ENCODE assay signal across 10 cellular contexts in genomic region chr2:104844813-104845551, GRCh38.
DNase-seq lines count a peak whose midpoint lies in the region.
"Had no signal": no experiment of that assay in that cellular context is flagged by ENCODE, and none has a peak within 500 bp of the region (broad histone marks: within the 10 kb centered on the region; RNA-seq: fewer than 3 reads in every experiment).

No MANE protein-coding gene starts in this region.

- intact Hi-C loops in head of caudate nucleus (cut with DNase I): no loop called here

- DNase-seq in NCI-H1417 (lab: John Stamatoyannopoulos, UW): peak in 2 of 3 experiments; percentile 51 to 73
- no peak for DNase-seq in NCI-H1417 treated with DMSO at 0.1 percent for 48 hours (lab: John Stamatoyannopoulos, UW)
- DNase-seq in NCI-H345 (lab: John Stamatoyannopoulos, UW): peak; percentile 70
- DNase-seq in head of caudate nucleus: peak; percentile 61 to 90 (median 79)
- peak; percentile 62 for DNase-seq in pons (ENCODE audit: low spot score)
- no peak for DNase-seq in cerebellar nuclear complex (lab: John Stamatoyannopoulos, UW)
- no peak for DNase-seq in glomerular visceral epithelial cell (ENCODE audit: extremely low spot score)
- DNase-seq in stimulated activated CD8-positive, alpha-beta memory T cell treated with anti-CD3 and anti-CD28 coated beads, Interleukin-4, amount 100 ng/mL, for 48 hours: no peak
- DNase-seq: PC-9; stimulated activated CD4-positive, alpha-beta T cell treated with anti-CD3 and anti-CD28 coated beads, Interleukin-2, amount 100 ng/mL, for 48 hours had no signal

Comparison
In these comparisons a context has a peak if more than half of its experiments do, and no peak if none do; other contexts are left out.
1. DNase-seq: peak in NCI-H1417 (2 of 3), NCI-H345 (single experiment), head of caudate nucleus (42 of 42) and pons (single experiment); none in NCI-H1417 treated with DMSO at 0.1 percent for 48 hours (single experiment), cerebellar nuclear complex (0 of 2), glomerular visceral epithelial cell (single experiment) and stimulated activated CD8-positive, alpha-beta memory T cell treated with anti-CD3 and anti-CD28 coated beads, Interleukin-4, amount 100 ng/mL, for 48 hours (single experiment).